In the genomic region with DNA sequence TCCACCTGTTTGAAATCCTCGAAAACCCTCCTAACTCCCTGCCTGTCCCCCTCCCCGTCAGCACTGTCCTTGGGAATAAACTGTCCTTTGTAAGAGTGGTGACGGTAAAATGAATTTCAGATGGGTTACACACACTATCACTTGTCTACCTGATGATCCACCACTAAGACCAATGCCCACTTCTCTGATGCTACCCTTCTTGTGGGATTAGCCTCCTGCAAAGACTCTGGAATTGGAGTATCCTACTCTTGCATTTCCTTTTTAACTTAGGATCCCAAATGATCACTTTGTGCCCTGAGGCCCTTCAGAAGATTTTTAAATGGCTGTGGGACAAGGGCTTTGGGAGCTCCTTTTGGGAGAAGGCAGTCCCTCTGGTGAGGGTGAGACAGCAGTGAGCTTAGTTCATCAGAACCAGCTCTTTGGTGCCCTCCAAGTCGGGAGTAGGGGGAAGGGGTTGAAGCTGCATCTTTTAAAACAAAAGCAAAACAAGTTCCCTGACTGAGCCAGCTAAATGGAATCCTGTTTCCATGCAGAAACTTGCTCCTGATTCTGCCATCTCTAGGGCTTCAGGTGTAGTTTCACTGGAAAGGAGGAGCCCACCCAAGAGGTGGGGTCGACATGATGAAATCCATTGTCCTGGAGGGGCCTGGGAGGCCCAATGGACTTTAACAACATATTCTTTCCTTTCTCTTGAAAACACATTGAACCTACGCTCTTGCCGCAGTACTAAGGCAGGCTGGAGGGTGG, we compare ENCODE assay signal across 11 cellular contexts.
DNase-seq lines count a peak whose midpoint lies in the region; ATAC-seq, FAIRE-seq and TF ChIP-seq lines count a peak whose summit lies in the region.
"Had no signal": no experiment of that assay in that cellular context is flagged by ENCODE, and none has a peak within 500 bp of the region (broad histone marks: within the 10 kb centered on the region; RNA-seq: fewer than 3 reads in every experiment).

No MANE protein-coding gene starts in this region.

- DNase-seq in CD8-positive, alpha-beta memory T cell = no peak
- DNase-seq in T-cell (no peak), ecto neural progenitor cell (ENCODE audit: low spot score) (peak; percentile 32), progenitor cell of endocrine pancreas (ENCODE audit: low spot score, unreplicated experiment) (no peak), NCI-H187 (lab: John Stamatoyannopoulos, UW) (no peak), GM12891 (ENCODE audit: insufficient read length, low spot score) (no peak), 8988T (no peak), DMS 273 (lab: John Stamatoyannopoulos, UW; ENCODE audit: unreplicated experiment) (no peak)
- DNase-seq: COR-L47, Karpas-422, NCI-H187 treated with DMSO at 0.1 percent for 48 hours had no signal

- no peak for FAIRE-seq in GM12891 (lab: Jason Lieb, UNC)

- no peaks in the 10 kb centered on the region for H3K27me3 Mint-ChIP-seq in CD8-positive, alpha-beta memory T cell
- H3K27me3 Mint-ChIP-seq in T-cell (no peaks in the 10 kb centered on the region), progenitor cell of endocrine pancreas (no peaks in the 10 kb centered on the region)

- peaks cover 0 to 83% (median 9%) of the 10 kb centered on the region in 3 donors for H3K36me3 Mint-ChIP-seq in CD8-positive, alpha-beta memory T cell
- H3K36me3 Mint-ChIP-seq in T-cell (peaks cover 37% of the 10 kb centered on the region), progenitor cell of endocrine pancreas (ENCODE audit: insufficient read depth) (peaks cover 32% of the 10 kb centered on the region)

- peak overlapping the region in 1 of 7 donors; percentile 32 for H3K4me3 Mint-ChIP-seq in CD8-positive, alpha-beta memory T cell
- H3K4me3 Mint-ChIP-seq in T-cell = no peak overlapping the region
- no peak overlapping the region for H3K4me3 Mint-ChIP-seq in progenitor cell of endocrine pancreas (ENCODE audit: low read depth)

- peaks cover 25% of the 10 kb centered on the region for H3K36me3 ChIP-seq in CD8-positive, alpha-beta memory T cell (ENCODE audit: insufficient read depth, low read length)

- no peak overlapping the region for H3K4me3 ChIP-seq in CD8-positive, alpha-beta memory T cell (ENCODE audit: low read length)

- no peaks in the 10 kb centered on the region for H3K4me1 ChIP-seq in CD8-positive, alpha-beta memory T cell (ENCODE audit: insufficient read depth, low read length)

- H3K9me3 ChIP-seq in CD8-positive, alpha-beta memory T cell (ENCODE audit: low read length) = no peaks in the 10 kb centered on the region

- TF ChIP-seq CTCF in progenitor cell of endocrine pancreas (IDR thresholded peaks at IDR 0.05; ENCODE audit: unreplicated experiment) = no peak

- no peaks in the 10 kb centered on the region for H3K27me3 ChIP-seq in CD8-positive, alpha-beta memory T cell (ENCODE audit: insufficient read depth, low read length, poor library complexity, severe bottlenecking)

- H3K9me3 Mint-ChIP-seq in CD8-positive, alpha-beta memory T cell = no peaks in the 10 kb centered on the region
- no peaks in the 10 kb centered on the region for H3K9me3 Mint-ChIP-seq in T-cell
- no peaks in the 10 kb centered on the region for H3K9me3 Mint-ChIP-seq in progenitor cell of endocrine pancreas (ENCODE audit: low read depth)

- POLR2A ChIA-PET in CD8-positive, alpha-beta memory T cell (lab: Charles Lee) = no interaction called here
- POLR2A ChIA-PET in T-cell (lab: Charles Lee) = interaction anchor here (0.6 kb wide), 2 partner anchors 335 to 1813 kb away, joined by 3 read pairs; no protein-coding TSS in a partner anchor

- CTCF ChIA-PET in CD8-positive, alpha-beta memory T cell (lab: Charles Lee) = interaction anchor here (0.9 kb wide), 1 partner anchor 86 kb away, joined by 3 read pairs; a partner anchor contains a TSS
- CTCF ChIA-PET in T-cell (lab: Charles Lee) = interaction anchor here in 1 of 2 donors (0.5 kb wide), 1 partner anchor 23 kb away, joined by 3 read pairs; no protein-coding TSS in a partner anchor

- ATAC-seq in T-cell (replicated peaks in 1 of 4) = no peak

- no peak for TF ChIP-seq POLR2A in GM12891 (IDR thresholded peaks at IDR 0.05; ENCODE audit: low read depth, low read length)

- peaks cover 10 to 46% (median 27%) of the 10 kb centered on the region in 3 donors for H3K4me1 Mint-ChIP-seq in CD8-positive, alpha-beta memory T cell
- H3K4me1 Mint-ChIP-seq in T-cell (peaks cover 37 to 43% (median 41%) of the 10 kb centered on the region in 3 donors), progenitor cell of endocrine pancreas (ENCODE audit: low read depth) (peaks cover 13% of the 10 kb centered on the region)

- no peak overlapping the region for H3K27ac ChIP-seq in CD8-positive, alpha-beta memory T cell (ENCODE audit: low read depth, low read length)

- H3K27ac Mint-ChIP-seq in CD8-positive, alpha-beta memory T cell = peak overlapping the region in 7 of 8 donors; percentile 2 to 66 (median 42)
- H3K27ac Mint-ChIP-seq in T-cell (peak overlapping the region; percentile 76 to 88), progenitor cell of endocrine pancreas (peak overlapping the region; percentile 90)

TF ChIP-seq in GM12891, 5 proteins besides CTCF, POLR2A, EP300 and RAD21:
- TF ChIP-seq POLR2AphosphoS5 (IDR thresholded peaks at IDR 0.05; ENCODE audit: low read depth, low read length) = no peak
- TF ChIP-seq PAX5 (IDR thresholded peaks at IDR 0.05; ENCODE audit: insufficient read depth, low read length, severe bottlenecking) = no peak
- no peak for TF ChIP-seq POU2F2 (IDR thresholded peaks at IDR 0.05; ENCODE audit: low read depth, low read length)
- no peak for TF ChIP-seq TAF1 (IDR thresholded peaks at IDR 0.05; ENCODE audit: low read depth, low read length)
- no peak for TF ChIP-seq SPI1 (IDR thresholded peaks at IDR 0.05; ENCODE audit: low read depth, low read length)
